In the genomic region with DNA sequence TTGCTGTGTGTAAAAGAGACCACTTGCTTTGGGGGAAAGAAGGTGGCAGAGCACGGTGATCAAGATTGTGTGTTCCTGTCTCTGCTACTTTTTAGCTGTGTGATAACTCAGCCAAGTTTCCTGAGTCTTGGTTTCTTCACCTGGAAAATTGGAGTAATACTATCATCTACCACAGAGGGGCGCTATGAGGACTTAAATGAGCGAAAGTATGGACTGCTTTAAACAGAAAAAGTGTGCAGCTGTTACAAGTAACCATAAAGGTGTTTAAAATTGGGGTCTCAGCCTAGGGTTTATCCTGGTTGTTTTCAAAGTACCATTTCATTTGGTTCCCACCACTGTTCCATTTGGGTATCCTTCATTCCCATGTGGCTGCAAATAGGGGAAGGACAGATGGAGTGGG, we compare ENCODE assay signal across 9 cellular contexts.
DNase-seq lines count a peak whose midpoint lies in the region; ATAC-seq and TF ChIP-seq lines count a peak whose summit lies in the region.
"Had no signal": no experiment of that assay in that cellular context is flagged by ENCODE, and none has a peak within 500 bp of the region (broad histone marks: within the 10 kb centered on the region; RNA-seq: fewer than 3 reads in every experiment).

No MANE protein-coding gene starts in this region.

- H3K4me3 ChIP-seq in astrocyte of the spinal cord (ENCODE audit: low read depth, low read length) (no peak overlapping the region), right lobe of liver (no peak overlapping the region)

- 5% methylated on average over 3 of the region's 3 CpGs for WGBS in right lobe of liver (ENCODE audit: insufficient coverage, low coverage, low lambda C conversion rate, missing lambda C conversion rate)

- intact Hi-C loops in right lobe of liver (cut with DNase I), result no loop called here

- H3K9me3 ChIP-seq in right lobe of liver, result no peaks in the 10 kb centered on the region

- H3K4me1 ChIP-seq in right lobe of liver, result no peaks in the 10 kb centered on the region

- peak; percentile 71 for TF ChIP-seq RAD21 in Ishikawa (IDR thresholded peaks at IDR 0.05; ENCODE audit: low read depth)

- no peak overlapping the region for H3K27ac ChIP-seq in right lobe of liver

- H3K36me3 ChIP-seq in right lobe of liver, result no peaks in the 10 kb centered on the region

- TF ChIP-seq CTCF in astrocyte of the spinal cord (IDR thresholded peaks at IDR 0.05; ENCODE audit: low read depth, low read length) (peak; percentile 7), right lobe of liver (IDR thresholded peaks at IDR 0.05) (peak in 3 of 4 donors; percentile 8 to 11 (median 8))

- peak; percentile 57 for DNase-seq in DMS 273 (lab: John Stamatoyannopoulos, UW; ENCODE audit: unreplicated experiment)
- no peak for DNase-seq in DMS 273 treated with DMSO at 0.1 percent for 48 hours (lab: John Stamatoyannopoulos, UW)
- DNase-seq in astrocyte of the spinal cord (ENCODE audit: low read depth, low spot score), result peak; percentile 1
- DNase-seq in right lobe of liver, result no peak
- no peak for DNase-seq in activated T-cell treated with anti-CD3 and anti-CD28 coated beads, Interleukin-2, amount 50 U/mL, for 48 hours
- DNase-seq in GM19240 (ENCODE audit: insufficient read length, low spot score), result no peak
- DNase-seq: left colon had no signal

- no peak for TF ChIP-seq EP300 in Ishikawa (IDR thresholded peaks at IDR 0.05; ENCODE audit: borderline replicate concordance)

- TF ChIP-seq POLR2A in right lobe of liver (IDR thresholded peaks at IDR 0.05), result no peak

- ATAC-seq in right lobe of liver (no peak), HG03135 (IDR thresholded peaks at IDR 0.05; ENCODE audit: unreplicated experiment) (no peak)
- ATAC-seq: left colon had no signal

- in situ Hi-C loops in astrocyte of the spinal cord (cut with HindIII; ENCODE audit: low sequenced_read_pairs), result no loop called here

- no peaks in the 10 kb centered on the region for H3K27me3 ChIP-seq in right lobe of liver

TF ChIP-seq in Ishikawa, 13 proteins besides CTCF, POLR2A, EP300 and RAD21:
- TF ChIP-seq EGR1 (IDR thresholded peaks at IDR 0.05), result no peak
- TF ChIP-seq, protein P1, sequence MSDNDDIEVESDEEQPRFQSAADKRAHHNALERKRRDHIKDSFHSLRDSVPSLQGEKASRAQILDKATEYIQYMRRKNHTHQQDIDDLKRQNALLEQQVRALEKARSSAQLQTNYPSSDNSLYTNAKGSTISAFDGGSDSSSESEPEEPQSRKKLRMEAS (IDR thresholded peaks at IDR 0.05), result no peak
- no peak for TF ChIP-seq TCF12 (IDR thresholded peaks at IDR 0.05; ENCODE audit: low read depth)
- TF ChIP-seq, protein P2, sequence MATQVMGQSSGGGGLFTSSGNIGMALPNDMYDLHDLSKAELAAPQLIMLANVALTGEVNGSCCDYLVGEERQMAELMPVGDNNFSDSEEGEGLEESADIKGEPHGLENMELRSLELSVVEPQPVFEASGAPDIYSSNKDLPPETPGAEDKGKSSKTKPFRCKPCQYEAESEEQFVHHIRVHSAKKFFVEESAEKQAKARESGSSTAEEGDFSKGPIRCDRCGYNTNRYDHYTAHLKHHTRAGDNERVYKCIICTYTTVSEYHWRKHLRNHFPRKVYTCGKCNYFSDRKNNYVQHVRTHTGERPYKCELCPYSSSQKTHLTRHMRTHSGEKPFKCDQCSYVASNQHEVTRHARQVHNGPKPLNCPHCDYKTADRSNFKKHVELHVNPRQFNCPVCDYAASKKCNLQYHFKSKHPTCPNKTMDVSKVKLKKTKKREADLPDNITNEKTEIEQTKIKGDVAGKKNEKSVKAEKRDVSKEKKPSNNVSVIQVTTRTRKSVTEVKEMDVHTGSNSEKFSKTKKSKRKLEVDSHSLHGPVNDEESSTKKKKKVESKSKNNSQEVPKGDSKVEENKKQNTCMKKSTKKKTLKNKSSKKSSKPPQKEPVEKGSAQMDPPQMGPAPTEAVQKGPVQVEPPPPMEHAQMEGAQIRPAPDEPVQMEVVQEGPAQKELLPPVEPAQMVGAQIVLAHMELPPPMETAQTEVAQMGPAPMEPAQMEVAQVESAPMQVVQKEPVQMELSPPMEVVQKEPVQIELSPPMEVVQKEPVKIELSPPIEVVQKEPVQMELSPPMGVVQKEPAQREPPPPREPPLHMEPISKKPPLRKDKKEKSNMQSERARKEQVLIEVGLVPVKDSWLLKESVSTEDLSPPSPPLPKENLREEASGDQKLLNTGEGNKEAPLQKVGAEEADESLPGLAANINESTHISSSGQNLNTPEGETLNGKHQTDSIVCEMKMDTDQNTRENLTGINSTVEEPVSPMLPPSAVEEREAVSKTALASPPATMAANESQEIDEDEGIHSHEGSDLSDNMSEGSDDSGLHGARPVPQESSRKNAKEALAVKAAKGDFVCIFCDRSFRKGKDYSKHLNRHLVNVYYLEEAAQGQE (IDR thresholded peaks at IDR 0.05; ENCODE audit: low read depth), result no peak
- TF ChIP-seq, protein P3, sequence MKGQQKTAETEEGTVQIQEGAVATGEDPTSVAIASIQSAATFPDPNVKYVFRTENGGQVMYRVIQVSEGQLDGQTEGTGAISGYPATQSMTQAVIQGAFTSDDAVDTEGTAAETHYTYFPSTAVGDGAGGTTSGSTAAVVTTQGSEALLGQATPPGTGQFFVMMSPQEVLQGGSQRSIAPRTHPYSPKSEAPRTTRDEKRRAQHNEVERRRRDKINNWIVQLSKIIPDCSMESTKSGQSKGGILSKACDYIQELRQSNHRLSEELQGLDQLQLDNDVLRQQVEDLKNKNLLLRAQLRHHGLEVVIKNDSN (IDR thresholded peaks at IDR 0.05), result no peak
- TF ChIP-seq CEBPB (IDR thresholded peaks at IDR 0.05), result no peak
- no peak for TF ChIP-seq NFIC (IDR thresholded peaks at IDR 0.05)
- TF ChIP-seq FOXM1 (IDR thresholded peaks at IDR 0.05; ENCODE audit: borderline replicate concordance, low read depth), result no peak

Comparison
In these comparisons a context has a peak if more than half of its experiments do, and no peak if none do; other contexts are left out.
1. DNase-seq: peak in DMS 273 (single experiment) and astrocyte of the spinal cord (single experiment); none in DMS 273 treated with DMSO at 0.1 percent for 48 hours (single experiment), right lobe of liver (0 of 3), activated T-cell treated with anti-CD3 and anti-CD28 coated beads, Interleukin-2, amount 50 U/mL, for 48 hours (0 of 2) and GM19240 (single experiment).